8 cellular contexts compared by ENCODE assay signal in the genomic region with DNA sequence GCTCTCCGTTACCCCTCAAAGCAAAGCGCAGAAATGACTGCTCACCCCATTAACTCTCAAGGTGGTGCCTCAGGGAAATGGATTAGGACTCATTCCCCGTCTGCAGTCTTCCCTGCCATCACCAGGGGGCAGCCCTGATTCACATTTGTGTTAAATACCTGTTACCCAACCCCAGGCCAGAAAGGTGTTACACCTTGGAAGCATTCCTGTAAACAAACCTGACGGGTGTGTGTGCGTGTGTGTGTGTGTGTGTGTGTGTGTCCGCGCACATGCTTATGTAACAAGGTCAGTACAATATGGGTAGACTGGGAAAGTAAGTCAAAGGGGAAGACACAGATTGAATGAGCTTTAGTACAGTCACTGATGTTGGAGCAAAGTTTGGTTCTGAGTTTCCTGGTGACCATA. TPM values are rescaled to one million over a fixed set of nuclear protein-coding genes. Genes with fewer than 3 reads are reported as not detected.
DNase-seq lines count a peak whose midpoint lies in the region; ATAC-seq and TF ChIP-seq lines count a peak whose summit lies in the region.

No MANE protein-coding gene starts in this region.

- no peaks in the 10 kb centered on the region for H3K9me3 Mint-ChIP-seq in activated CD4-positive, alpha-beta T cell treated with anti-CD3 and anti-CD28 coated beads for 36 hours (ENCODE audit: low read depth)

- peak; percentile 96 for TF ChIP-seq CTCF in choroid plexus epithelial cell (conservative IDR thresholded peaks at IDR 0.05; ENCODE audit: low read depth, low read length)

- H3K4me3 Mint-ChIP-seq in activated CD4-positive, alpha-beta T cell treated with anti-CD3 and anti-CD28 coated beads for 36 hours: no peak overlapping the region

- intact Hi-C loops in Right ventricle myocardium inferior (cut with DNase I) (loop anchor here (1.0 to 10.0 kb wide), 2 partner anchors 25 to 598 kb away; a partner anchor contains a TSS), cardiac septum (cut with DNase I) (loop anchor here (1.0 to 5.0 kb wide), 2 partner anchors 26 to 600 kb away; no protein-coding TSS in a partner anchor)
- intact Hi-C loops in activated CD4-positive, alpha-beta T cell treated with anti-CD3 and anti-CD28 coated beads for 36 hours (cut with DNase I, micrococcal nuclease): loop anchor here (1.0 to 10.0 kb wide), 5 partner anchors 26 to 600 kb away; no protein-coding TSS in a partner anchor

- no peak overlapping the region for H3K27ac Mint-ChIP-seq in activated CD4-positive, alpha-beta T cell treated with anti-CD3 and anti-CD28 coated beads for 36 hours

- POLR2A ChIA-PET in activated CD4-positive, alpha-beta T cell treated with anti-CD3 and anti-CD28 coated beads for 36 hours (lab: Charles Lee): no interaction called here

- H3K4me1 Mint-ChIP-seq in activated CD4-positive, alpha-beta T cell treated with anti-CD3 and anti-CD28 coated beads for 36 hours: peaks cover 7% of the 10 kb centered on the region

- DNase-seq in Right ventricle myocardium inferior (ENCODE audit: missing footprints) (no peak), cardiac septum (ENCODE audit: low spot score) (no peak), NCI-H2171 treated with DMSO at 0.1 percent for 48 hours (lab: John Stamatoyannopoulos, UW) (peak; percentile 69), choroid plexus epithelial cell (ENCODE audit: low read depth) (peak; percentile 71), left lobe of liver (ENCODE audit: low spot score) (peak; percentile 91), 8988T (no peak)
- DNase-seq in activated CD4-positive, alpha-beta T cell treated with anti-CD3 and anti-CD28 coated beads for 36 hours: peak; percentile 84
- DNase-seq in stimulated activated CD4-positive, alpha-beta T cell treated with anti-CD3 and anti-CD28 coated beads, TNF-alpha, amount 100 ng/mL, for 4 hours (ENCODE audit: low read depth in 3 of 3): peak; percentile 38 to 47 (median 46)

- peaks cover 14% of the 10 kb centered on the region for H3K27me3 Mint-ChIP-seq in activated CD4-positive, alpha-beta T cell treated with anti-CD3 and anti-CD28 coated beads for 36 hours

- ATAC-seq in Right ventricle myocardium inferior (peak; percentile 56), left lobe of liver (peak; percentile 98)
- ATAC-seq in activated CD4-positive, alpha-beta T cell treated with anti-CD3 and anti-CD28 coated beads for 36 hours: peak; percentile 84

- no peak overlapping the region for H3K4me3 ChIP-seq in choroid plexus epithelial cell (ENCODE audit: low read depth, low read length)

- no peaks in the 10 kb centered on the region for H3K36me3 Mint-ChIP-seq in activated CD4-positive, alpha-beta T cell treated with anti-CD3 and anti-CD28 coated beads for 36 hours (ENCODE audit: low read depth)

- CTCF ChIA-PET in activated CD4-positive, alpha-beta T cell treated with anti-CD3 and anti-CD28 coated beads for 36 hours (lab: Charles Lee): interaction anchor here (0.9 to 1.9 kb wide), 7 partner anchors 9 to 584 kb away, joined by 3 to 15 read pairs (median 4); no protein-coding TSS in a partner anchor

RNA-seq across cellular contexts. Expression of a gene that starts 6.3 kb away (rescaled TPM):
- total RNA-seq in Right ventricle myocardium inferior (not detected), cardiac septum (not detected), left lobe of liver (0.53 TPM)
- total RNA-seq in activated CD4-positive, alpha-beta T cell treated with anti-CD3 and anti-CD28 coated beads for 36 hours: not detected

RNA-seq across cellular contexts. Expression of a gene that starts 17.6 kb away (rescaled TPM):
- total RNA-seq in Right ventricle myocardium inferior (not detected), cardiac septum (not detected), left lobe of liver (not detected)
- total RNA-seq in activated CD4-positive, alpha-beta T cell treated with anti-CD3 and anti-CD28 coated beads for 36 hours: not detected

Comparison
In these comparisons a context has a peak if more than half of its experiments do, and no peak if none do; other contexts are left out.
1. DNase-seq: peak in NCI-H2171 treated with DMSO at 0.1 percent for 48 hours (single experiment), activated CD4-positive, alpha-beta T cell treated with anti-CD3 and anti-CD28 coated beads for 36 hours (single experiment), choroid plexus epithelial cell (single experiment), left lobe of liver (single experiment) and stimulated activated CD4-positive, alpha-beta T cell treated with anti-CD3 and anti-CD28 coated beads, TNF-alpha, amount 100 ng/mL, for 4 hours (3 of 3); none in Right ventricle myocardium inferior (single experiment), cardiac septum (single experiment) and 8988T (single experiment).
2. Peak in every context shown above with its lines, with median percentiles within 50 percentile points of each other: ATAC-seq.